In the genomic region with DNA sequence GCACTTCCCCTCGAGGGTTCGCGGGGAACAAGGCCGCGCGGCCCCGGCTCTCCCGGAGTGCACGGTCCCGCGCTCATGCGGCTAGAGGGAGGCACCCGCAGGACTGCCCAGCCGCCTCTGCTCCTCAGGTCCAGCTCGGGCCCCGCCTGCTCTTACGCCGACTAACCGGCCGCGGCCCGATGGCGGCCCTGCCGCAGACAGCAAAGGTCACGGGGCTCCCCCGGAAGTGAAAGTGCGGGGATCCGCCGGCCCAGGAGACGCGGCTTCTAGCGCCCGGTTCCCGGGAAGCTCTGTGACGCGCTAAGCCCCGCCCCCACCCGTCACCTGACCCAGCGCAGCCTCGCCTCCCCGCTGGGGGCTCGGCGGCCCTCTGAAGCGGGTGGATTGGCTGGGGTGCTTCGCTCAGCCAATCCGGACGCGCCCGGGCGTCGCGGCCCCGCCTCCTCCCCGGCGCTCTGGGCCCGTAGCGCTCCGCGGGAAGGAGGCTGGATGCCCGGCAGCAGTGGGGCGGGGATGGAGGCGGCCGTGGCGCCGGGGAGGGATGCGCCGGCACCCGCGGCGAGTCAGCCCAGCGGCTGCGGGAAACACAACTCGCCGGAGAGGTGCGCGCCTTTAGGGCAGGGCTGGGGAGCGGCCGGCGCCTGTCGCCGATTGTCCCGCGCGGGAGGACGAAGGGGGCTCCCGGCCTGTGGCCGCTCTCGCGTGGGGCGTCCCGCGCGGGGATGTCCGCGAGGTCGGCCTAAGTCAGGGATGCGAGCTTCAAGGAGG, we compare ENCODE assay signal across 8 cellular contexts.
DNase-seq lines count a peak whose midpoint lies in the region; ATAC-seq and TF ChIP-seq lines count a peak whose summit lies in the region.

A gene with protein sequence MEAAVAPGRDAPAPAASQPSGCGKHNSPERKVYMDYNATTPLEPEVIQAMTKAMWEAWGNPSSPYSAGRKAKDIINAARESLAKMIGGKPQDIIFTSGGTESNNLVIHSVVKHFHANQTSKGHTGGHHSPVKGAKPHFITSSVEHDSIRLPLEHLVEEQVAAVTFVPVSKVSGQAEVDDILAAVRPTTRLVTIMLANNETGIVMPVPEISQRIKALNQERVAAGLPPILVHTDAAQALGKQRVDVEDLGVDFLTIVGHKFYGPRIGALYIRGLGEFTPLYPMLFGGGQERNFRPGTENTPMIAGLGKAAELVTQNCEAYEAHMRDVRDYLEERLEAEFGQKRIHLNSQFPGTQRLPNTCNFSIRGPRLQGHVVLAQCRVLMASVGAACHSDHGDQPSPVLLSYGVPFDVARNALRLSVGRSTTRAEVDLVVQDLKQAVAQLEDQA (plus strand): TSS at position 460 of the 768 bp plus-strand sequence. CDS start 54 bp downstream, at position 514.

- ATAC-seq in HG03196 (IDR thresholded peaks at IDR 0.05; ENCODE audit: unreplicated experiment), result peak; percentile 86

- peak; percentile 89 for TF ChIP-seq POLR2A in GM18951 (IDR thresholded peaks at IDR 0.05; ENCODE audit: extremely low read depth, insufficient read depth, insufficient read length)

- peak; percentile 100 for DNase-seq in AG08395 (ENCODE audit: low spot score)
- DNase-seq in NCI-H345 treated with DMSO at 0.1 percent for 48 hours (lab: John Stamatoyannopoulos, UW; ENCODE audit: unreplicated experiment), result peak; percentile 94
- peak; percentile 91 to 98 (median 94) for DNase-seq in activated CD4-positive, CD25-positive, alpha-beta regulatory T cell (lab: John Stamatoyannopoulos, UW)
- DNase-seq in central memory CD4-positive, alpha-beta T cell, result peak; percentile 94
- peak; percentile 98 for DNase-seq in iris pigment epithelial cell (ENCODE audit: low read depth)
- peak; percentile 95 for DNase-seq in stimulated activated CD4-positive, alpha-beta T cell treated with anti-CD3 and anti-CD28 coated beads, Interleukin-12 subunit alpha, Interleukin-12 subunit beta, amount 100 ng/mL, for 4 hours

- in situ Hi-C loops in GM18951 (cut with MboI; ENCODE audit: low sequenced_read_pairs, unreplicated experiment), result no loop called here

Comparison
In these comparisons a context has a peak if more than half of its experiments do, and no peak if none do; other contexts are left out.
1. Peak in every context shown above with its lines: DNase-seq and ATAC-seq.